In the genomic region with DNA sequence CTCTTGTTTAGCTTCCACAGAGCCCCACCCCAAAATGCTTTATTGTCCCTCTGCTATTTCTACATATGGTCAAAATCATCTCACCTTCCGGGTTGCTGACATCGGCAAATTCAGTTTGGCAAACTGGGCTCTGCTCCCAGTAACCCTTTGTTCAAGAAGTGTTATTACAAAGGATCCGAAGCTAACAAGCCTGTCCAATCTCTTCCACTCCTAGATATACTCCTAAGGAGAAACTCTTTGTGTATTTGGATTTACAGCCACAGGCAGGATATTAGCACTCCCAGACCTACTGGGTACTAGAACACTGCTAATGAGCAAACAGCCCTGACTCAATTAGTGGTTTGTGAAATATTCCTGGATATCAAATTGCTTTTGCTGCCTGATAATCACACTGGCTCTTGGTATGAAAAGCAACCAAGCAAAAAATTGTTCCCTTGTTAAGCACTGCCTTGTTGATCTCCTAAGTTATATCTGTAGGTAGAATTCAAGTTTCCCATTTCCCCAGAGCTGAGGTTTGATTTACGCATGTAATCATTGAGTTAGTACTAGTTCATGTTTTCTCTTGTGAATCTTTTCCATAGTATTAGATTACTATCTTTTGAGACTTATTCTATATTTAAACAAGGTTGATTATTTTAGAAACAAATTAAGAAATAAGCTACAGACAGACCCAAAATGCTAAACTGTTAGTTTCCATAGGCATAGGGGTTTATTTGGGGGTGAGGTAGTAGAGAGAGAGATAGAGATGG, we compare ENCODE assay signal across 8 cellular contexts. TPM values are rescaled to one million over a fixed set of nuclear protein-coding genes. Genes with fewer than 3 reads are reported as not detected.
DNase-seq lines count a peak whose midpoint lies in the region; ATAC-seq and TF ChIP-seq lines count a peak whose summit lies in the region.

No MANE protein-coding gene starts in this region.

- no peak for TF ChIP-seq EP300 in sigmoid colon (IDR thresholded peaks at IDR 0.05)

- peak; percentile 19 to 52 (median 41) for DNase-seq in CD4-positive, alpha-beta memory T cell
- DNase-seq in NCI-H1092 (lab: John Stamatoyannopoulos, UW) (peak; percentile 74), glomerular visceral epithelial cell (ENCODE audit: extremely low spot score) (peak; percentile 61), sigmoid colon (peak; percentile 72)
- DNase-seq in activated CD8-positive, alpha-beta T cell treated with anti-CD3 and anti-CD28 coated beads, Interleukin-2, amount 10 ng/mL, durations not matched to agents 7 days and 5 days, result peak; percentile 21
- no peak for DNase-seq in activated CD4-positive, CD25-positive, alpha-beta regulatory T cell treated with anti-CD3 and anti-CD28 coated beads, Interleukin-2, amount 50 U/mL, for 72 hours
- DNase-seq in activated CD4-positive, alpha-beta T cell treated with anti-CD3 and anti-CD28 coated beads for 1 hour, result no peak
- DNase-seq in activated CD4-positive, alpha-beta T cell treated with anti-CD3 and anti-CD28 coated beads for 48 hours, result no peak

- no peak overlapping the region for H3K4me3 ChIP-seq in CD4-positive, alpha-beta memory T cell (ENCODE audit: low read length in 2 of 2)
- peak overlapping the region in 3 of 4 donors; percentile 79 to 87 (median 82) for H3K4me3 ChIP-seq in sigmoid colon

- ATAC-seq in activated CD8-positive, alpha-beta T cell treated with anti-CD3 and anti-CD28 coated beads, Interleukin-2, amount 10 ng/mL, durations not matched to agents 7 days and 5 days, result no peak

- no peak overlapping the region for H3K27ac ChIP-seq in CD4-positive, alpha-beta memory T cell (ENCODE audit: low read depth, low read length)
- H3K27ac ChIP-seq in sigmoid colon, result peak overlapping the region; percentile 97 to 100 (median 98)

- no peak for TF ChIP-seq CTCF in sigmoid colon (IDR thresholded peaks at IDR 0.05)

- POLR2A ChIA-PET in CD4-positive, alpha-beta memory T cell (lab: Charles Lee; ENCODE audit: partially characterized antibody), result interaction anchor here (0.8 kb wide), 1 partner anchor 25 kb away, joined by 3 read pairs; no protein-coding TSS in a partner anchor
- POLR2A ChIA-PET in activated CD8-positive, alpha-beta T cell treated with anti-CD3 and anti-CD28 coated beads, Interleukin-2, amount 10 ng/mL, durations not matched to agents 7 days and 5 days (lab: Charles Lee), result no interaction called here

- peaks cover 0 to 22% of the 10 kb centered on the region in 2 donors for H3K36me3 Mint-ChIP-seq in CD4-positive, alpha-beta memory T cell
- H3K36me3 Mint-ChIP-seq in activated CD8-positive, alpha-beta T cell treated with anti-CD3 and anti-CD28 coated beads, Interleukin-2, amount 10 ng/mL, durations not matched to agents 7 days and 5 days (ENCODE audit: low read depth), result peaks cover 26% of the 10 kb centered on the region

- peak overlapping the region in 4 of 8 donors; percentile 27 to 72 (median 54) for H3K4me3 Mint-ChIP-seq in CD4-positive, alpha-beta memory T cell
- no peak overlapping the region for H3K4me3 Mint-ChIP-seq in activated CD8-positive, alpha-beta T cell treated with anti-CD3 and anti-CD28 coated beads, Interleukin-2, amount 10 ng/mL, durations not matched to agents 7 days and 5 days

- H3K36me3 ChIP-seq in CD4-positive, alpha-beta memory T cell (ENCODE audit: insufficient read depth, low read length), result no peaks in the 10 kb centered on the region
- H3K36me3 ChIP-seq in sigmoid colon, result peaks cover 0 to 8% (median 0%) of the 10 kb centered on the region in 4 donors

- intact Hi-C loops in CD4-positive, alpha-beta memory T cell (cut with micrococcal nuclease), result loop anchor here (5.0 kb wide), 1 partner anchor 38 kb away; no protein-coding TSS in a partner anchor
- intact Hi-C loops in sigmoid colon (cut with DNase I), result loop anchor here (5.0 kb wide), 2 partner anchors 277 to 822 kb away; no protein-coding TSS in a partner anchor

- H3K9me3 ChIP-seq in CD4-positive, alpha-beta memory T cell (ENCODE audit: control insufficient read depth in 1 of 2, low read length in 2 of 2), result no peaks in the 10 kb centered on the region
- no peaks in the 10 kb centered on the region for H3K9me3 ChIP-seq in sigmoid colon

- 12 to 56% methylated on average over 4 of the region's 4 CpGs for WGBS in sigmoid colon, 2 donors

- peaks cover 22% of the 10 kb centered on the region for H3K4me1 ChIP-seq in CD4-positive, alpha-beta memory T cell (ENCODE audit: insufficient read depth, low read length)
- H3K4me1 ChIP-seq in sigmoid colon, result peaks cover 0 to 17% (median 11%) of the 10 kb centered on the region in 4 donors

- H3K4me1 Mint-ChIP-seq in CD4-positive, alpha-beta memory T cell, result peaks cover 11 to 23% (median 13%) of the 10 kb centered on the region in 4 donors
- H3K4me1 Mint-ChIP-seq in activated CD8-positive, alpha-beta T cell treated with anti-CD3 and anti-CD28 coated beads, Interleukin-2, amount 10 ng/mL, durations not matched to agents 7 days and 5 days (ENCODE audit: low read depth), result peaks cover 18% of the 10 kb centered on the region

- CTCF ChIA-PET in CD4-positive, alpha-beta memory T cell (lab: Charles Lee; ENCODE audit: partially characterized antibody), result interaction anchor here (1.4 to 2.2 kb wide), 3 partner anchors 11 to 920 kb away, joined by 3 to 7 read pairs (median 6); no protein-coding TSS in a partner anchor
- CTCF ChIA-PET in activated CD8-positive, alpha-beta T cell treated with anti-CD3 and anti-CD28 coated beads, Interleukin-2, amount 10 ng/mL, durations not matched to agents 7 days and 5 days (lab: Charles Lee), result interaction anchor here (1.4 to 10.4 kb wide), 4 partner anchors 25 to 918 kb away, joined by 3 to 63 read pairs (median 4); no protein-coding TSS in a partner anchor

- peak; percentile 9 to 10 for TF ChIP-seq POLR2A in sigmoid colon (IDR thresholded peaks at IDR 0.05)

- peaks cover 0 to 23% (median 0%) of the 10 kb centered on the region in 8 donors for H3K9me3 Mint-ChIP-seq in CD4-positive, alpha-beta memory T cell
- H3K9me3 Mint-ChIP-seq in activated CD8-positive, alpha-beta T cell treated with anti-CD3 and anti-CD28 coated beads, Interleukin-2, amount 10 ng/mL, durations not matched to agents 7 days and 5 days (ENCODE audit: insufficient read depth), result no peaks in the 10 kb centered on the region

- H3K27ac Mint-ChIP-seq in CD4-positive, alpha-beta memory T cell, result peak overlapping the region in 4 of 7 donors; percentile 3 to 97 (median 68)
- no peak overlapping the region for H3K27ac Mint-ChIP-seq in activated CD8-positive, alpha-beta T cell treated with anti-CD3 and anti-CD28 coated beads, Interleukin-2, amount 10 ng/mL, durations not matched to agents 7 days and 5 days

- H3K27me3 ChIP-seq in CD4-positive, alpha-beta memory T cell (ENCODE audit: insufficient read depth, low read length), result no peaks in the 10 kb centered on the region
- H3K27me3 ChIP-seq in sigmoid colon, result no peaks in the 10 kb centered on the region

- peaks cover 3 to 5% of the 10 kb centered on the region in 2 donors for H3K27me3 Mint-ChIP-seq in CD4-positive, alpha-beta memory T cell
- peaks cover 5% of the 10 kb centered on the region for H3K27me3 Mint-ChIP-seq in activated CD8-positive, alpha-beta T cell treated with anti-CD3 and anti-CD28 coated beads, Interleukin-2, amount 10 ng/mL, durations not matched to agents 7 days and 5 days (ENCODE audit: low read depth)

RNA-seq across cellular contexts. Expression of gene JUN, which starts 3.8 kb away (rescaled TPM):
- 10 to 100 TPM; 19.0 TPM for total RNA-seq in CD4-positive, alpha-beta memory T cell
- 10 to 100 TPM; 40.4 to 56.7 TPM for polyA plus RNA-seq in CD4-positive, alpha-beta memory T cell
- 100 to 1,000 TPM; 107 to 110 TPM for total RNA-seq in activated CD8-positive, alpha-beta T cell treated with anti-CD3 and anti-CD28 coated beads, Interleukin-2, amount 10 ng/mL, durations not matched to agents 7 days and 5 days
- 100 to 1,000 TPM in 3 of 4 donors, 10 to 100 TPM in 1; 52.4 to 233 (median 202) TPM for total RNA-seq in sigmoid colon
- 100 to 1,000 TPM in 2 of 3 donors, 10 to 100 TPM in 1; 42.8 to 132 (median 112) TPM for polyA plus RNA-seq in sigmoid colon

Comparison
In these comparisons a context has a peak if more than half of its experiments do, and no peak if none do; other contexts are left out.
1. DNase-seq: peak in CD4-positive, alpha-beta memory T cell (5 of 5), NCI-H1092 (single experiment), activated CD8-positive, alpha-beta T cell treated with anti-CD3 and anti-CD28 coated beads, Interleukin-2, amount 10 ng/mL, durations not matched to agents 7 days and 5 days (single experiment), glomerular visceral epithelial cell (single experiment) and sigmoid colon (single experiment); none in activated CD4-positive, CD25-positive, alpha-beta regulatory T cell treated with anti-CD3 and anti-CD28 coated beads, Interleukin-2, amount 50 U/mL, for 72 hours (single experiment), activated CD4-positive, alpha-beta T cell treated with anti-CD3 and anti-CD28 coated beads for 1 hour (single experiment) and activated CD4-positive, alpha-beta T cell treated with anti-CD3 and anti-CD28 coated beads for 48 hours (single experiment).
2. H3K4me3 ChIP-seq: peak in sigmoid colon (3 of 4); none in CD4-positive, alpha-beta memory T cell (0 of 2).